In genomic region chr2:164335128-164335527, GRCh38 we compare ENCODE assay signal across 1 cellular context.
TF ChIP-seq lines count a peak whose summit lies in the region.

No MANE protein-coding gene starts in this region.

TF ChIP-seq in GM23338, 12 proteins besides CTCF, POLR2A, EP300 and RAD21 (continued from another document):
- TF ChIP-seq ZNF462 (CRISPR knock-in tag; IDR thresholded peaks at IDR 0.05) (peak; percentile 100), EZH2 (IDR thresholded peaks at IDR 0.05; ENCODE audit: low read depth, unreplicated experiment) (no peak), ETS1 (IDR thresholded peaks at IDR 0.05) (no peak), STAT1 (IDR thresholded peaks at IDR 0.05; ENCODE audit: unreplicated experiment) (no peak), CREB1 (CRISPR knock-in tag; IDR thresholded peaks at IDR 0.05; ENCODE audit: low read depth) (peak; percentile 29; the same call in 1 of the 2 replicates)
TF ChIP-seq in GM23338: peak in this region for 4.
